ENCODE assay signal across 9 cellular contexts in the genomic region with DNA sequence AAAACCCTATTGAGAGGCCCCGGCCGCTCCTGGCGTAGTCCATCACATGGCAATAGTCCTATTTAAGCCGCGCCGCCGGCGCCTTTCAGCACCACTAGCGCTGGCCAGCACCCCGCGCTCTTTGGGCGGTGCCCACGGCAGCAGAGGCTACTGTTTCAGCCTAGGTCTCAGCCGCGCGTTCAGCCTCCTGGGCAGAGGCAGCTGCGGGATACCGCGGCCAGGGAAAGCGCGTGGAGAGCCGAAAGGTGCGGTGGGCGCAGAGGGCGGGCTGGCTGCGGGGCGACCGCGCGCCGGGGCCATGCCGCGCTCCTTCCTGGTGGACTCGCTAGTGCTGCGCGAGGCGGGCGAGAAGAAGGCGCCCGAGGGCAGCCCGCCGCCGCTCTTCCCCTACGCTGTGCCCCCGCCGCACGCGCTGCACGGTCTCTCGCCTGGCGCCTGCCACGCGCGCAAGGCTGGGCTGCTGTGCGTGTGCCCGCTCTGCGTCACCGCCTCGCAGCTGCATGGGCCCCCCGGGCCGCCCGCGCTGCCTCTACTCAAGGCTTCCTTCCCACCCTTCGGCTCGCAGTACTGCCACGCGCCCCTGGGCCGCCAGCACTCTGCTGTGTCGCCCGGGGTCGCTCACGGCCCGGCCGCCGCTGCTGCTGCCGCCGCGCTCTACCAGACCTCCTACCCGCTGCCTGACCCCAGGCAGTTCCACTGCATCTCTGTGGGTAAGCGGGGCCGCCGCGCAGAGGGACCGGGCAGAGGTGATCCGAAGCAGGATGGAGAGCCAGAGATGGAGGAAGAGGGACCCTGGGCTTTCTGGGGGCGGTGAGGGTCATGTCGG. TPM values are rescaled to one million over a fixed set of nuclear protein-coding genes. Genes with fewer than 3 reads are reported as not detected.
A peak's percentile ranks its signal among the peaks of the same experiment; 100 is the strongest.
DNase-seq lines count a peak whose midpoint lies in the region; ATAC-seq and TF ChIP-seq lines count a peak whose summit lies in the region.
"Had no signal": no experiment of that assay in that cellular context is flagged by ENCODE, and none has a peak within 500 bp of the region (broad histone marks: within the 10 kb centered on the region; RNA-seq: fewer than 3 reads in every experiment).

A gene (plus strand): TSS at position 91 of the 826 bp plus-strand sequence. CDS start 208 bp downstream, at position 299.

- H3K9me3 Mint-ChIP-seq in activated B cell treated with CpG ODN at 0.5 μM for 24 hours (no peaks in the 10 kb centered on the region), endodermal cell (no peaks in the 10 kb centered on the region)

- H3K36me3 Mint-ChIP-seq in activated B cell treated with CpG ODN at 0.5 μM for 24 hours (ENCODE audit: low read depth) (no peaks in the 10 kb centered on the region), endodermal cell (ENCODE audit: low read depth) (no peaks in the 10 kb centered on the region)

- intact Hi-C loops in activated B cell treated with CpG ODN at 0.5 μM for 24 hours (cut with micrococcal nuclease), result loop anchor here (2.0 to 5.0 kb wide), 2 partner anchors 132 to 185 kb away; no protein-coding TSS in a partner anchor

- H3K4me3 Mint-ChIP-seq in activated B cell treated with CpG ODN at 0.5 μM for 24 hours, result peak within 1 kb of the TSS; percentile 82
- no peak within 1 kb of the TSS for H3K4me3 Mint-ChIP-seq in endodermal cell

- H3K27ac ChIP-seq in endodermal cell (ENCODE audit: low read depth, low read length), result no peak within 1 kb of the TSS

- peak; percentile 35 for DNase-seq in A172 (ENCODE audit: low spot score)
- peak; percentile 25 for DNase-seq in HFF-Myc (ENCODE audit: extremely low read depth, low read depth)
- DNase-seq in activated B cell treated with CpG ODN at 0.5 μM for 24 hours, result peak; percentile 33
- peak; percentile 94 for DNase-seq in endodermal cell
- peak; percentile 89 for DNase-seq in mesenteric fat pad (ENCODE audit: low spot score)
- DNase-seq in stimulated activated CD8-positive, alpha-beta memory T cell treated with anti-CD3 and anti-CD28 coated beads, Interleukin-15, amount 100 ng/mL, for 48 hours (ENCODE audit: low read depth in 2 of 2), result peak; percentile 24 to 27
- no peak for DNase-seq in T1000 (lab: John Stamatoyannopoulos, UW)

- H3K4me3 ChIP-seq in HFF-Myc (replicated peaks; ENCODE audit: low read depth, low read length), result no peak within 1 kb of the TSS
- no peak within 1 kb of the TSS for H3K4me3 ChIP-seq in endodermal cell (ENCODE audit: low read length)

- POLR2A ChIA-PET in activated B cell treated with CpG ODN at 0.5 μM for 24 hours (lab: Charles Lee), result no interaction called here

- H3K9me3 ChIP-seq in endodermal cell (ENCODE audit: control insufficient read depth, low read length), result peaks cover 6% of the 10 kb centered on the region

- CTCF ChIA-PET in activated B cell treated with CpG ODN at 0.5 μM for 24 hours (lab: Charles Lee), result interaction anchor here (0.5 kb wide), 1 partner anchor 282 kb away, joined by 3 read pairs; no protein-coding TSS in a partner anchor

- WGBS in endodermal cell (ENCODE audit: insufficient coverage in 1 of 2, insufficient read length in 1 of 2), 2 experiments, result 2 to 3% methylated on average over 28 to 87 of the region's 87 CpGs

- peaks cover 37% of the 10 kb centered on the region for H3K4me1 Mint-ChIP-seq in activated B cell treated with CpG ODN at 0.5 μM for 24 hours
- H3K4me1 Mint-ChIP-seq in endodermal cell, result peaks cover 6% of the 10 kb centered on the region

- H3K27me3 Mint-ChIP-seq in activated B cell treated with CpG ODN at 0.5 μM for 24 hours, result peaks cover 71% of the 10 kb centered on the region
- H3K27me3 Mint-ChIP-seq in endodermal cell (ENCODE audit: insufficient read depth), result peaks cover 98% of the 10 kb centered on the region

- no peak within 1 kb of the TSS for H3K9ac ChIP-seq in endodermal cell (ENCODE audit: extremely low read depth, low read length, poor library complexity, severe bottlenecking)

- H3K27ac Mint-ChIP-seq in activated B cell treated with CpG ODN at 0.5 μM for 24 hours (no peak within 1 kb of the TSS), endodermal cell (no peak within 1 kb of the TSS)

- H3K36me3 ChIP-seq in endodermal cell (ENCODE audit: control insufficient read depth, insufficient read depth, low read length), result no peaks in the 10 kb centered on the region

- peaks cover 100% of the 10 kb centered on the region for H3K27me3 ChIP-seq in endodermal cell (ENCODE audit: control insufficient read depth, insufficient read depth, low read length, poor library complexity, severe bottlenecking)

- TF ChIP-seq CTCF in HFF-Myc (IDR thresholded peaks at IDR 0.05; ENCODE audit: low read depth, low read length, missing control alignments), result no peak
- TF ChIP-seq CTCF in activated B cell treated with CpG ODN at 0.5 μM for 24 hours (IDR thresholded peaks at IDR 0.05), result no peak
- no peak for TF ChIP-seq CTCF in endodermal cell (conservative IDR thresholded peaks at IDR 0.05)

- no peaks in the 10 kb centered on the region for H3K4me1 ChIP-seq in endodermal cell (ENCODE audit: control insufficient read depth, insufficient read depth, low read length)

- ATAC-seq in activated B cell treated with CpG ODN at 0.5 μM for 24 hours (ENCODE audit: low read depth) (peak; percentile 70), GM21423 (IDR thresholded peaks at IDR 0.05; ENCODE audit: unreplicated experiment) (no peak)

RNA-seq across cellular contexts. Expression of the gene that starts here (rescaled TPM):
- not detected in 2 replicates for total RNA-seq in A172 (2014; rRNA removed; shearing (Covaris generic))
- not detected in 2 replicates for total RNA-seq in activated B cell treated with CpG ODN at 0.5 μM for 24 hours
- not detected for total RNA-seq in endodermal cell
- polyA plus RNA-seq in endodermal cell (2013, experiment 1 of 2), result 5.7 TPM
- 4.6 TPM for polyA plus RNA-seq in endodermal cell (2013, experiment 2 of 2)
- total RNA-seq in mesenteric fat pad, result not detected
- polyA plus RNA-seq: esophagus had no signal

Comparison
In these comparisons a context has a peak if more than half of its experiments do, and no peak if none do; other contexts are left out.
1. Peak in DNase-seq in A172; RNA of the gene not detected or under 1 TPM.
2. Peak in DNase-seq and ATAC-seq in activated B cell treated with CpG ODN at 0.5 μM for 24 hours; RNA of the gene not detected or under 1 TPM.
3. Peak in DNase-seq in mesenteric fat pad; RNA of the gene not detected or under 1 TPM.